In the genomic region with DNA sequence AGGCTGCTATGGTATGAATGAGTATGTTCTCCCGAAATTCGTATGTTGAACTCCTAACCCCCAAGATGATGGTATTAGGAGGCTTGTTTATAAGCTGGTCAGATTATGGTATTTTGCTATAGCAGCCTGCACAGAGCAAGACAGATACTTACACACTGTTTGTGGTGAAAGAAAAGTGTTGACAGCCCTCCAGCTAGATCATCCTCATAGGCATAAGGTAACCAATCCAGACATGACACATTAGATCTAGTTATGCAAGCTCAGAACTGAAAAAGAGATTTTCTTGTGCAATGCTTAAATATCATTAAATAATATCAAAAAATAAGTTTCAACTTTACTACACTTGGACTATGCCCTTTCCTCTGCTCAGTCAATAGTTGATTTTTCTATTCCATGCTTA, we compare ENCODE assay signal across 27 cellular contexts.
DNase-seq lines count a peak whose midpoint lies in the region; ATAC-seq and TF ChIP-seq lines count a peak whose summit lies in the region.
"Had no signal": no experiment of that assay in that cellular context is flagged by ENCODE, and none has a peak within 500 bp of the region (broad histone marks: within the 10 kb centered on the region; RNA-seq: fewer than 3 reads in every experiment).

No MANE protein-coding gene starts in this region.

- H3K27ac ChIP-seq in SK-N-SH (ENCODE audit: low read depth in 2 of 2, low read length in 1 of 2): peak overlapping the region; percentile 17 to 97; a peak in 2 of 4 replicates
- H3K27ac ChIP-seq: BLaER1 treated with 17β-estradiol and CSF1 and Interleukin-3, amounts not matched to agents 10 nM and 100 nM; PC-9; SJCRH30 had no signal

- 75% methylated on average over 2 of the region's 2 CpGs for WGBS in SK-N-SH (ENCODE audit: low lambda C conversion rate)

- no peak overlapping the region for H2AFZ ChIP-seq in SK-N-SH (ENCODE audit: low read depth)
- H2AFZ ChIP-seq: PC-9 had no signal

- H4K20me1 ChIP-seq in SK-N-SH (ENCODE audit: insufficient read depth): no peaks in the 10 kb centered on the region
- H4K20me1 ChIP-seq: BLaER1 treated with 17β-estradiol and CSF1 and Interleukin-3, amounts not matched to agents 10 nM and 100 nM had no signal

- intact Hi-C loops in cardiac septum (cut with DNase I): no loop called here

- TF ChIP-seq RAD21 in SK-N-SH (IDR thresholded peaks at IDR 0.05; ENCODE audit: low read length): no peak

- H3K9me2 ChIP-seq in SK-N-SH: no peaks in the 10 kb centered on the region

- no peaks in the 10 kb centered on the region for H3K27me3 ChIP-seq in SK-N-SH (ENCODE audit: insufficient read depth)
- H3K27me3 ChIP-seq: BLaER1 treated with 17β-estradiol and CSF1 and Interleukin-3, amounts not matched to agents 10 nM and 100 nM; SJCRH30 had no signal

- DNase-seq in SK-N-SH (peak; percentile 27), SK-N-DZ (ENCODE audit: low spot score) (peak; percentile 41), fibroblast of peridontal ligament (ENCODE audit: extremely low read depth) (peak; percentile 4), cardiac septum (ENCODE audit: low spot score) (no peak)
- DNase-seq: 8988T; COR-L47; DMS53; GOT3; HFFc6; IMR-90; KG1; MM.1S; NCI-H1417; NCI-H1694; NCI-H2029 treated with DMSO at 0.1 percent for 48 hours; NCI-H226; NCI-H510A; NCI-H774; NK-92 treated with Interleukin-12 subunit alpha and Interleukin-12 subunit beta, amount 100 ng/mL, for 24 hours; PC-9; SJCRH30 had no signal

- no peaks in the 10 kb centered on the region for H3K36me3 ChIP-seq in SK-N-SH (replicated peaks in 1 of 2; ENCODE audit: control insufficient read depth in 1 of 2, insufficient read depth in 2 of 2, low read length in 1 of 2)
- H3K36me3 ChIP-seq: BLaER1 treated with 17β-estradiol and CSF1 and Interleukin-3, amounts not matched to agents 10 nM and 100 nM; HAP-1; SJCRH30 had no signal

- ATAC-seq in SK-N-SH treated with all-trans-retinoic acid at 6 μM for 48 hours (no peak), GM19035 (IDR thresholded peaks at IDR 0.05; ENCODE audit: unreplicated experiment) (no peak), HG03097 (IDR thresholded peaks at IDR 0.05; ENCODE audit: low FRiP score, unreplicated experiment) (no peak)
- ATAC-seq: Right ventricle myocardium inferior had no signal

- POLR2A ChIA-PET in SK-N-SH (lab: Yijun Ruan, JAX): no interaction called here

- H3K4me3 ChIP-seq in SK-N-SH (ENCODE audit: low read depth in 2 of 2, low read length in 1 of 2): no peak overlapping the region
- H3K4me3 ChIP-seq: BLaER1 treated with 17β-estradiol and CSF1 and Interleukin-3, amounts not matched to agents 10 nM and 100 nM; HAP-1; PC-9; SJCRH30 had no signal

- no peak overlapping the region for H3K4me2 ChIP-seq in SK-N-SH
- H3K4me2 ChIP-seq: PC-9 had no signal

- CTCF ChIA-PET in SK-N-SH (lab: Yijun Ruan, JAX): interaction anchor here (0.7 kb wide), 1 partner anchor 213 kb away, joined by 3 read pairs; no protein-coding TSS in a partner anchor

- peaks cover 0 to 14% of the 10 kb centered on the region in 2 experiments; a peak in 2 of 4 replicates for H3K4me1 ChIP-seq in SK-N-SH (ENCODE audit: control insufficient read depth in 1 of 2, insufficient read depth in 2 of 2, low read depth in 1 of 2, low read length in 1 of 2)
- H3K4me1 ChIP-seq: SJCRH30 had no signal

- H3K9me3 ChIP-seq in SK-N-SH: no peaks in the 10 kb centered on the region
- H3K9me3 ChIP-seq: HAP-1, SJCRH30 had no signal

- no peak for TF ChIP-seq CTCF in SK-N-SH (IDR thresholded peaks at IDR 0.05)

- H3F3A ChIP-seq in SK-N-SH (replicated peaks; ENCODE audit: insufficient read depth): peaks cover 4% of the 10 kb centered on the region

- H3K79me2 ChIP-seq in SK-N-SH (ENCODE audit: insufficient read depth): no peaks in the 10 kb centered on the region

- H3K9ac ChIP-seq in SK-N-SH: no peak overlapping the region
- H3K9ac ChIP-seq: BLaER1 treated with 17β-estradiol and CSF1 and Interleukin-3, amounts not matched to agents 10 nM and 100 nM had no signal

- no peak for TF ChIP-seq EP300 in SK-N-SH (IDR thresholded peaks at IDR 0.05; ENCODE audit: borderline replicate concordance in 1 of 2, low read depth in 1 of 2, low read length in 1 of 2)

TF ChIP-seq in SK-N-SH, 30 proteins besides CTCF, POLR2A, EP300 and RAD21:
- TF ChIP-seq YY1 (IDR thresholded peaks at IDR 0.05; ENCODE audit: low read depth) (no peak), CHD2 (IDR thresholded peaks at IDR 0.05; ENCODE audit: low read length, partially characterized antibody) (no peak), MXI1 (IDR thresholded peaks at IDR 0.05; ENCODE audit: low read depth, low read length) (no peak), POLR2AphosphoS5 (IDR thresholded peaks at IDR 0.05; ENCODE audit: low read depth, low read length) (no peak), NFIC (IDR thresholded peaks at IDR 0.05; ENCODE audit: borderline replicate concordance) (no peak), TEAD4 (IDR thresholded peaks at IDR 0.05; ENCODE audit: borderline replicate concordance, insufficient read depth) (no peak), SIN3A (IDR thresholded peaks at IDR 0.05; ENCODE audit: borderline replicate concordance, low read depth, low read length) (no peak), NRF1 (IDR thresholded peaks at IDR 0.05; ENCODE audit: low read depth, low read length) (no peak), GABPA (IDR thresholded peaks at IDR 0.05; ENCODE audit: low read depth) (no peak), IRF3 (IDR thresholded peaks at IDR 0.05; ENCODE audit: low read depth, low read length) (no peak), EZH2phosphoT487 (IDR thresholded peaks at IDR 0.05; ENCODE audit: borderline replicate concordance, low read depth) (no peak)
- TF ChIP-seq, protein P1, sequence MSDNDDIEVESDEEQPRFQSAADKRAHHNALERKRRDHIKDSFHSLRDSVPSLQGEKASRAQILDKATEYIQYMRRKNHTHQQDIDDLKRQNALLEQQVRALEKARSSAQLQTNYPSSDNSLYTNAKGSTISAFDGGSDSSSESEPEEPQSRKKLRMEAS (IDR thresholded peaks at IDR 0.05; ENCODE audit: low read depth): no peak
- TF ChIP-seq, protein P2, sequence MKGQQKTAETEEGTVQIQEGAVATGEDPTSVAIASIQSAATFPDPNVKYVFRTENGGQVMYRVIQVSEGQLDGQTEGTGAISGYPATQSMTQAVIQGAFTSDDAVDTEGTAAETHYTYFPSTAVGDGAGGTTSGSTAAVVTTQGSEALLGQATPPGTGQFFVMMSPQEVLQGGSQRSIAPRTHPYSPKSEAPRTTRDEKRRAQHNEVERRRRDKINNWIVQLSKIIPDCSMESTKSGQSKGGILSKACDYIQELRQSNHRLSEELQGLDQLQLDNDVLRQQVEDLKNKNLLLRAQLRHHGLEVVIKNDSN (IDR thresholded peaks at IDR 0.05; ENCODE audit: borderline replicate concordance, low read depth): no peak

TF ChIP-seq in SK-N-SH treated with all-trans-retinoic acid at 6 μM for 48 hours, 23 proteins besides CTCF, POLR2A, EP300 and RAD21:
- no peak for TF ChIP-seq ZFP30 (CRISPR knock-in tag; IDR thresholded peaks at IDR 0.05)
- TF ChIP-seq GLIS3 (CRISPR knock-in tag; IDR thresholded peaks at IDR 0.05): no peak
- no peak for TF ChIP-seq ZFP3 (CRISPR knock-in tag; IDR thresholded peaks at IDR 0.05)
- no peak for TF ChIP-seq ARNTL (CRISPR knock-in tag; IDR thresholded peaks at IDR 0.05; ENCODE audit: borderline replicate concordance, low read depth)
- TF ChIP-seq CSDC2 (CRISPR knock-in tag; IDR thresholded peaks at IDR 0.05): no peak
- no peak for TF ChIP-seq BACH2 (CRISPR knock-in tag; IDR thresholded peaks at IDR 0.05; ENCODE audit: borderline replicate concordance)
- no peak for TF ChIP-seq ZNF70 (CRISPR knock-in tag; IDR thresholded peaks at IDR 0.05)
- no peak for TF ChIP-seq ISL1 (CRISPR knock-in tag; IDR thresholded peaks at IDR 0.05)
